In genomic region chr2:38477006-38477405, GRCh38 we compare ENCODE assay signal across 19 cellular contexts.
"Had no signal": no experiment of that assay in that cellular context is flagged by ENCODE, and none has a peak within 500 bp of the region (broad histone marks: within the 10 kb centered on the region; RNA-seq: fewer than 3 reads in every experiment).

No MANE protein-coding gene starts in this region.

- H3K4me2 ChIP-seq: SK-N-SH had no signal

- H3K9ac ChIP-seq: SK-N-SH had no signal

- H3K27ac ChIP-seq: RWPE1 had no signal

- DNase-seq: IMR-90, Kasumi-1, KG1, MV-4-11, NCI-H1048, NCI-H1105, NCI-H1417, NCI-H1436 treated with DMSO at 0.1 percent for 48 hours, NCI-H1694, NCI-H187 treated with DMSO at 0.1 percent for 48 hours, NCI-H2029 treated with DMSO at 0.1 percent for 48 hours, NCI-H2171 treated with DMSO at 0.1 percent for 48 hours, NCI-H345, NCI-H446 treated with DMSO at 0.1 percent for 48 hours, NCI-H510A treated with DMSO at 0.1 percent for 48 hours, SHP77, SK-N-SH, SW 1271 had no signal

- H3K9me3 ChIP-seq: SK-N-SH had no signal
